1 cellular context compared by ENCODE assay signal in the genomic region with DNA sequence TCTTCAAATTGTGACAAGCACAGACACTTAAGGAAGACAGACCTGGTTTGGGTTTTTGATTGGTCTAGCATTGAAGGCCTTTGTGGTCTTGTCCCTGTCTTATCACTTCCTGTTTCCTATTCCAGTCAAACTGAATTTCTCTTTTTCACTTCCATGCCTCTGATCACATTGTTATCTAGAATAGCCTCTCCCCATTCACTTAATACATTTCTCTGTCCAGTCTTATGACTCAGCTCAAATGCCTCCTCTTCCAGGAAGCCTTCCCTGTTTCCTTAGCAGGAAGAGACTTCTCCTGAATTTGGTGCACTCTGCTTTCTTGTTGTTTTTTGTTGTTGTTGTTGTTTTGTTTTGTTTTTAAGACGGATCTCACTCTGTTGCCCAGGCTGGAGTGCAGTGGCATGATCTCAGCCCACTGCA.
TF ChIP-seq lines count a peak whose summit lies in the region.

No MANE protein-coding gene starts in this region.

TF ChIP-seq in K562, 482 proteins besides CTCF, POLR2A, EP300 and RAD21 (continued from another document and continues in another):
- TF ChIP-seq JUN (IDR thresholded peaks at IDR 0.05; ENCODE audit: borderline replicate concordance, low read depth, low read length) (0 out of 2 replicates have a peak, but pooled peaks have one; percentile 27), JUN (CRISPR knock-in tag; IDR thresholded peaks at IDR 0.05; ENCODE audit: borderline replicate concordance) (no peak), MIER1 (IDR thresholded peaks at IDR 0.05; ENCODE audit: low read depth) (peak; percentile 76; the same call in 1 of the 2 replicates), SNIP1 (IDR thresholded peaks at IDR 0.05; ENCODE audit: low read depth) (no peak), FOXK2 (conservative IDR thresholded peaks at IDR 0.05 in 1 of 2, IDR thresholded peaks at IDR 0.05 in 1 of 2; ENCODE audit: low read depth in 2 of 2) (peak in 1 of 2 experiments; percentile 51; a peak in 1 of 4 replicates), FOXJ3 (CRISPR knock-in tag; IDR thresholded peaks at IDR 0.05) (no peak), ASH1L (IDR thresholded peaks at IDR 0.05; ENCODE audit: borderline replicate concordance, low read depth, partially characterized antibody) (peak; percentile 55), PCBP2 (IDR thresholded peaks at IDR 0.05; ENCODE audit: low read depth, low read length, poor library complexity, severe bottlenecking) (no peak), BCOR (IDR thresholded peaks at IDR 0.05) (peak; percentile 100), GTF2A2 (tag; IDR thresholded peaks at IDR 0.05) (no peak), ZNF347 (CRISPR knock-in tag; IDR thresholded peaks at IDR 0.05; ENCODE audit: low read depth) (no peak), HOXB6 (CRISPR knock-in tag; IDR thresholded peaks at IDR 0.05; ENCODE audit: borderline replicate concordance) (no peak), TCF7L2 (IDR thresholded peaks at IDR 0.05; ENCODE audit: low read depth, low read length) (no peak), ARID2 (IDR thresholded peaks at IDR 0.05) (0 out of 2 replicates have a peak, but pooled peaks have one; percentile 25), KLF6 (CRISPR knock-in tag; IDR thresholded peaks at IDR 0.05; ENCODE audit: borderline replicate concordance) (no peak), HDAC6 (IDR thresholded peaks at IDR 0.05; ENCODE audit: low read depth, low read length) (no peak), MCM5 (IDR thresholded peaks at IDR 0.05; ENCODE audit: low read depth) (no peak), RFX1 (IDR thresholded peaks at IDR 0.05) (no peak), ZKSCAN3 (CRISPR knock-in tag; IDR thresholded peaks at IDR 0.05) (no peak), SIN3B (IDR thresholded peaks at IDR 0.05; ENCODE audit: low read depth) (no peak), CEBPG (CRISPR knock-in tag; IDR thresholded peaks at IDR 0.05) (no peak), CEBPG (tag; conservative IDR thresholded peaks at IDR 0.05 in 1 of 2, IDR thresholded peaks at IDR 0.05 in 1 of 2) (no peak), FOSL1 (tag; conservative IDR thresholded peaks at IDR 0.05) (peak; percentile 87), GATAD2A (IDR thresholded peaks at IDR 0.05) (peak; percentile 51; the same call in 1 of the 2 replicates), L3MBTL2 (IDR thresholded peaks at IDR 0.05) (peak; percentile 43), ELF1 (tag; IDR thresholded peaks at IDR 0.05) (peak; percentile 58), SP1 (CRISPR knock-in tag; IDR thresholded peaks at IDR 0.05) (no peak), KAT2B (IDR thresholded peaks at IDR 0.05; ENCODE audit: low read depth, low read length) (no peak), WHSC1 (IDR thresholded peaks at IDR 0.05; ENCODE audit: low read length) (no peak), ZNF133 (CRISPR knock-in tag; IDR thresholded peaks at IDR 0.05) (no peak), TAL1 (IDR thresholded peaks at IDR 0.05) (peak; percentile 41; the same call in 1 of the 2 replicates), BRD4 (IDR thresholded peaks at IDR 0.05) (no peak), CBX1 (IDR thresholded peaks at IDR 0.05; ENCODE audit: low read depth) (peak; percentile 92; the same call in 1 of the 2 replicates), DPF2 (IDR thresholded peaks at IDR 0.05) (peak; percentile 88), ZKSCAN1 (IDR thresholded peaks at IDR 0.05; ENCODE audit: low read depth, low read length) (no peak), ZNF695 (CRISPR knock-in tag; IDR thresholded peaks at IDR 0.05) (no peak), MTA3 (IDR thresholded peaks at IDR 0.05; ENCODE audit: borderline replicate concordance) (peak; percentile 42; the same call in 1 of the 2 replicates)
- TF ChIP-seq, protein P1, sequence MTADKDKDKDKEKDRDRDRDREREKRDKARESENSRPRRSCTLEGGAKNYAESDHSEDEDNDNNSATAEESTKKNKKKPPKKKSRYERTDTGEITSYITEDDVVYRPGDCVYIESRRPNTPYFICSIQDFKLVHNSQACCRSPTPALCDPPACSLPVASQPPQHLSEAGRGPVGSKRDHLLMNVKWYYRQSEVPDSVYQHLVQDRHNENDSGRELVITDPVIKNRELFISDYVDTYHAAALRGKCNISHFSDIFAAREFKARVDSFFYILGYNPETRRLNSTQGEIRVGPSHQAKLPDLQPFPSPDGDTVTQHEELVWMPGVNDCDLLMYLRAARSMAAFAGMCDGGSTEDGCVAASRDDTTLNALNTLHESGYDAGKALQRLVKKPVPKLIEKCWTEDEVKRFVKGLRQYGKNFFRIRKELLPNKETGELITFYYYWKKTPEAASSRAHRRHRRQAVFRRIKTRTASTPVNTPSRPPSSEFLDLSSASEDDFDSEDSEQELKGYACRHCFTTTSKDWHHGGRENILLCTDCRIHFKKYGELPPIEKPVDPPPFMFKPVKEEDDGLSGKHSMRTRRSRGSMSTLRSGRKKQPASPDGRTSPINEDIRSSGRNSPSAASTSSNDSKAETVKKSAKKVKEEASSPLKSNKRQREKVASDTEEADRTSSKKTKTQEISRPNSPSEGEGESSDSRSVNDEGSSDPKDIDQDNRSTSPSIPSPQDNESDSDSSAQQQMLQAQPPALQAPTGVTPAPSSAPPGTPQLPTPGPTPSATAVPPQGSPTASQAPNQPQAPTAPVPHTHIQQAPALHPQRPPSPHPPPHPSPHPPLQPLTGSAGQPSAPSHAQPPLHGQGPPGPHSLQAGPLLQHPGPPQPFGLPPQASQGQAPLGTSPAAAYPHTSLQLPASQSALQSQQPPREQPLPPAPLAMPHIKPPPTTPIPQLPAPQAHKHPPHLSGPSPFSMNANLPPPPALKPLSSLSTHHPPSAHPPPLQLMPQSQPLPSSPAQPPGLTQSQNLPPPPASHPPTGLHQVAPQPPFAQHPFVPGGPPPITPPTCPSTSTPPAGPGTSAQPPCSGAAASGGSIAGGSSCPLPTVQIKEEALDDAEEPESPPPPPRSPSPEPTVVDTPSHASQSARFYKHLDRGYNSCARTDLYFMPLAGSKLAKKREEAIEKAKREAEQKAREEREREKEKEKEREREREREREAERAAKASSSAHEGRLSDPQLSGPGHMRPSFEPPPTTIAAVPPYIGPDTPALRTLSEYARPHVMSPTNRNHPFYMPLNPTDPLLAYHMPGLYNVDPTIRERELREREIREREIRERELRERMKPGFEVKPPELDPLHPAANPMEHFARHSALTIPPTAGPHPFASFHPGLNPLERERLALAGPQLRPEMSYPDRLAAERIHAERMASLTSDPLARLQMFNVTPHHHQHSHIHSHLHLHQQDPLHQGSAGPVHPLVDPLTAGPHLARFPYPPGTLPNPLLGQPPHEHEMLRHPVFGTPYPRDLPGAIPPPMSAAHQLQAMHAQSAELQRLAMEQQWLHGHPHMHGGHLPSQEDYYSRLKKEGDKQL (CRISPR knock-in tag; IDR thresholded peaks at IDR 0.05; ENCODE audit: borderline replicate concordance), result no peak
- TF ChIP-seq, protein P2, sequence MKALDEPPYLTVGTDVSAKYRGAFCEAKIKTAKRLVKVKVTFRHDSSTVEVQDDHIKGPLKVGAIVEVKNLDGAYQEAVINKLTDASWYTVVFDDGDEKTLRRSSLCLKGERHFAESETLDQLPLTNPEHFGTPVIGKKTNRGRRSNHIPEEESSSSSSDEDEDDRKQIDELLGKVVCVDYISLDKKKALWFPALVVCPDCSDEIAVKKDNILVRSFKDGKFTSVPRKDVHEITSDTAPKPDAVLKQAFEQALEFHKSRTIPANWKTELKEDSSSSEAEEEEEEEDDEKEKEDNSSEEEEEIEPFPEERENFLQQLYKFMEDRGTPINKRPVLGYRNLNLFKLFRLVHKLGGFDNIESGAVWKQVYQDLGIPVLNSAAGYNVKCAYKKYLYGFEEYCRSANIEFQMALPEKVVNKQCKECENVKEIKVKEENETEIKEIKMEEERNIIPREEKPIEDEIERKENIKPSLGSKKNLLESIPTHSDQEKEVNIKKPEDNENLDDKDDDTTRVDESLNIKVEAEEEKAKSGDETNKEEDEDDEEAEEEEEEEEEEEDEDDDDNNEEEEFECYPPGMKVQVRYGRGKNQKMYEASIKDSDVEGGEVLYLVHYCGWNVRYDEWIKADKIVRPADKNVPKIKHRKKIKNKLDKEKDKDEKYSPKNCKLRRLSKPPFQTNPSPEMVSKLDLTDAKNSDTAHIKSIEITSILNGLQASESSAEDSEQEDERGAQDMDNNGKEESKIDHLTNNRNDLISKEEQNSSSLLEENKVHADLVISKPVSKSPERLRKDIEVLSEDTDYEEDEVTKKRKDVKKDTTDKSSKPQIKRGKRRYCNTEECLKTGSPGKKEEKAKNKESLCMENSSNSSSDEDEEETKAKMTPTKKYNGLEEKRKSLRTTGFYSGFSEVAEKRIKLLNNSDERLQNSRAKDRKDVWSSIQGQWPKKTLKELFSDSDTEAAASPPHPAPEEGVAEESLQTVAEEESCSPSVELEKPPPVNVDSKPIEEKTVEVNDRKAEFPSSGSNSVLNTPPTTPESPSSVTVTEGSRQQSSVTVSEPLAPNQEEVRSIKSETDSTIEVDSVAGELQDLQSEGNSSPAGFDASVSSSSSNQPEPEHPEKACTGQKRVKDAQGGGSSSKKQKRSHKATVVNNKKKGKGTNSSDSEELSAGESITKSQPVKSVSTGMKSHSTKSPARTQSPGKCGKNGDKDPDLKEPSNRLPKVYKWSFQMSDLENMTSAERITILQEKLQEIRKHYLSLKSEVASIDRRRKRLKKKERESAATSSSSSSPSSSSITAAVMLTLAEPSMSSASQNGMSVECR (CRISPR knock-in tag; IDR thresholded peaks at IDR 0.05), result no peak
- TF ChIP-seq, protein P3, sequence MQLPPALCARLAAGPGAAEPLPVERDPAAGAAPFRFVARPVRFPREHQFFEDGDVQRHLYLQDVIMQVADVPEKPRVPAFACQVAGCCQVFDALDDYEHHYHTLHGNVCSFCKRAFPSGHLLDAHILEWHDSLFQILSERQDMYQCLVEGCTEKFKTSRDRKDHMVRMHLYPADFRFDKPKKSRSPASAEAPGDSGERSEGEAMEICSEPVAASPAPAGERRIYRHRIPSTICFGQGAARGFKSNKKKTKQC (CRISPR knock-in tag; IDR thresholded peaks at IDR 0.05), result no peak
- TF ChIP-seq, protein P4, sequence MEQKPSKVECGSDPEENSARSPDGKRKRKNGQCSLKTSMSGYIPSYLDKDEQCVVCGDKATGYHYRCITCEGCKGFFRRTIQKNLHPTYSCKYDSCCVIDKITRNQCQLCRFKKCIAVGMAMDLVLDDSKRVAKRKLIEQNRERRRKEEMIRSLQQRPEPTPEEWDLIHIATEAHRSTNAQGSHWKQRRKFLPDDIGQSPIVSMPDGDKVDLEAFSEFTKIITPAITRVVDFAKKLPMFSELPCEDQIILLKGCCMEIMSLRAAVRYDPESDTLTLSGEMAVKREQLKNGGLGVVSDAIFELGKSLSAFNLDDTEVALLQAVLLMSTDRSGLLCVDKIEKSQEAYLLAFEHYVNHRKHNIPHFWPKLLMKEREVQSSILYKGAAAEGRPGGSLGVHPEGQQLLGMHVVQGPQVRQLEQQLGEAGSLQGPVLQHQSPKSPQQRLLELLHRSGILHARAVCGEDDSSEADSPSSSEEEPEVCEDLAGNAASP (IDR thresholded peaks at IDR 0.05), result no peak
- TF ChIP-seq, protein P5, sequence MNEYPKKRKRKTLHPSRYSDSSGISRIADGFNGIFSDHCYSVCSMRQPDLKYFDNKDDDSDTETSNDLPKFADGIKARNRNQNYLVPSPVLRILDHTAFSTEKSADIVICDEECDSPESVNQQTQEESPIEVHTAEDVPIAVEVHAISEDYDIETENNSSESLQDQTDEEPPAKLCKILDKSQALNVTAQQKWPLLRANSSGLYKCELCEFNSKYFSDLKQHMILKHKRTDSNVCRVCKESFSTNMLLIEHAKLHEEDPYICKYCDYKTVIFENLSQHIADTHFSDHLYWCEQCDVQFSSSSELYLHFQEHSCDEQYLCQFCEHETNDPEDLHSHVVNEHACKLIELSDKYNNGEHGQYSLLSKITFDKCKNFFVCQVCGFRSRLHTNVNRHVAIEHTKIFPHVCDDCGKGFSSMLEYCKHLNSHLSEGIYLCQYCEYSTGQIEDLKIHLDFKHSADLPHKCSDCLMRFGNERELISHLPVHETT (CRISPR knock-in tag; conservative IDR thresholded peaks at IDR 0.05 in 1 of 2, IDR thresholded peaks at IDR 0.05 in 1 of 2), result no peak
- TF ChIP-seq, protein P6, sequence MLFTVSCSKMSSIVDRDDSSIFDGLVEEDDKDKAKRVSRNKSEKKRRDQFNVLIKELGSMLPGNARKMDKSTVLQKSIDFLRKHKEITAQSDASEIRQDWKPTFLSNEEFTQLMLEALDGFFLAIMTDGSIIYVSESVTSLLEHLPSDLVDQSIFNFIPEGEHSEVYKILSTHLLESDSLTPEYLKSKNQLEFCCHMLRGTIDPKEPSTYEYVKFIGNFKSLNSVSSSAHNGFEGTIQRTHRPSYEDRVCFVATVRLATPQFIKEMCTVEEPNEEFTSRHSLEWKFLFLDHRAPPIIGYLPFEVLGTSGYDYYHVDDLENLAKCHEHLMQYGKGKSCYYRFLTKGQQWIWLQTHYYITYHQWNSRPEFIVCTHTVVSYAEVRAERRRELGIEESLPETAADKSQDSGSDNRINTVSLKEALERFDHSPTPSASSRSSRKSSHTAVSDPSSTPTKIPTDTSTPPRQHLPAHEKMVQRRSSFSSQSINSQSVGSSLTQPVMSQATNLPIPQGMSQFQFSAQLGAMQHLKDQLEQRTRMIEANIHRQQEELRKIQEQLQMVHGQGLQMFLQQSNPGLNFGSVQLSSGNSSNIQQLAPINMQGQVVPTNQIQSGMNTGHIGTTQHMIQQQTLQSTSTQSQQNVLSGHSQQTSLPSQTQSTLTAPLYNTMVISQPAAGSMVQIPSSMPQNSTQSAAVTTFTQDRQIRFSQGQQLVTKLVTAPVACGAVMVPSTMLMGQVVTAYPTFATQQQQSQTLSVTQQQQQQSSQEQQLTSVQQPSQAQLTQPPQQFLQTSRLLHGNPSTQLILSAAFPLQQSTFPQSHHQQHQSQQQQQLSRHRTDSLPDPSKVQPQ (CRISPR knock-in tag; IDR thresholded peaks at IDR 0.05; ENCODE audit: borderline replicate concordance), result no peak
- TF ChIP-seq, protein P7, sequence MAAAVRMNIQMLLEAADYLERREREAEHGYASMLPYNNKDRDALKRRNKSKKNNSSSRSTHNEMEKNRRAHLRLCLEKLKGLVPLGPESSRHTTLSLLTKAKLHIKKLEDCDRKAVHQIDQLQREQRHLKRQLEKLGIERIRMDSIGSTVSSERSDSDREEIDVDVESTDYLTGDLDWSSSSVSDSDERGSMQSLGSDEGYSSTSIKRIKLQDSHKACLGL (CRISPR knock-in tag; IDR thresholded peaks at IDR 0.05; ENCODE audit: borderline replicate concordance, poor library complexity, severe bottlenecking), result no peak
